9 cellular contexts compared by ENCODE assay signal in the genomic region with DNA sequence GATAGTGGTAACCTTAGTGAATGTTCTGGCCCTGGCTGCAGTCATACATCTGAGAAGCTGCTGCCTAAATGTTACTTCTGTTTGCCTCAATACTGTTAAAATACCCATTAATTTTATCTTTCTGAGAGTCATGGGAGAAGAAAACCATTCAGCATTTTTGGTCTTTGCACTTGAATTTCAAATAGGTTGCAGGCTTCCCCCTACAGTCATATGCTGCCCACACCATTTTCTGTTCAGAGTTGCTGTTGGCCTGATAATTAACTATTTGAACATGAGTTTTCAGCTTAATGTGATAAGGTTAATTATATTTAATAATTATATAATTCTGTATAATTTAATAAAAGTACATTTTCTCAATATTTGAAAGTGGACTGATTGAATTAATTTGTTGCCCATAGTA.
"Had no signal": no experiment of that assay in that cellular context is flagged by ENCODE, and none has a peak within 500 bp of the region (broad histone marks: within the 10 kb centered on the region; RNA-seq: fewer than 3 reads in every experiment).

No MANE protein-coding gene starts in this region.

- H3K9me3 ChIP-seq: HAP-1 had no signal

- H3K4me1 ChIP-seq: HAP-1 had no signal

- H3K9ac ChIP-seq: GM23248 had no signal

- DNase-seq: GM23248, GOT3, H7, H9, HCEC 1CT, HFFc6 had no signal

- H3K4me2 ChIP-seq: GM23338 had no signal

- H2AFZ ChIP-seq: GM23248, GM23338 had no signal

- ATAC-seq: GM23338, HCT116 had no signal

- H3K36me3 ChIP-seq: HAP-1 had no signal

- H3K27ac ChIP-seq: GM23248 had no signal

- H3K4me3 ChIP-seq: GM23248, GM23338, HAP-1 had no signal
